14 cellular contexts compared by ENCODE assay signal in the genomic region with DNA sequence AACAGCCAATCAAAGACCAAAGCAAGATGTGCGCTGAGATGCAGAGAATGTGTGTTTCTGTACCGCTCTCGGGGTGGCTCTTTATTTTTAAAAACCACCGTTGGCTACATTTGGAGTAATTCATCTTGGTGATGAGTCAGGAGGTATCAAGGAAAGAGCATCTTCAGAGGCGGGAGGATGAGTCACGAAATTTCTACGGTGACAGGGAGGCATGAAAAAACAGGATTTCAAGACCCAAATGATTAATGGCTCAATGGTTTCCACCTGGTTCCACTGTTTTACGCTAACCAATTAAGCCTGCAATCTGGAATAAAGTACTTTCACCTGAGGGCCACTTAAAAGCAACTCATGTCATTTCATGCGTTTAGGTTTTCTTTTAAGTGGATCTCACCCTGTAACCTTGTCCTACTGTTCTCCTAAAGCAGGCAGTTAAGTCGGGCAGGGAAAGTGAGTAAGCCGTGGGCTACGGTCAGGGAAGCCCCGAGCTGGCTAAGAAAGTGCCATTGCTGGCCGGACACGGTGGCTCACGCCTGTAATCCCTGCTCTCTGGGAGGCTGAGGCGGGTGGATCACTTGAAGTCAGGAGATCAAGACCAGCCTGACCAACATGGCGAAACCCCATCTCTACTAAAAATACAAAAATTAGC.
A peak's percentile ranks its signal among the peaks of the same experiment; 100 is the strongest.
DNase-seq lines count a peak whose midpoint lies in the region; ATAC-seq, FAIRE-seq and TF ChIP-seq lines count a peak whose summit lies in the region.
"Had no signal": no experiment of that assay in that cellular context is flagged by ENCODE, and none has a peak within 500 bp of the region (broad histone marks: within the 10 kb centered on the region; RNA-seq: fewer than 3 reads in every experiment).

No MANE protein-coding gene starts in this region.

- no peaks in the 10 kb centered on the region for H3K36me3 Mint-ChIP-seq in activated CD4-positive, alpha-beta memory T cell treated with anti-CD3 and anti-CD28 coated beads for 36 hours

- DNase-seq in AG09309 (ENCODE audit: low read depth), result peak; percentile 34
- DNase-seq in HK-2 (ENCODE audit: unreplicated experiment), result peak; percentile 63
- DNase-seq in RCC 7860 (ENCODE audit: low spot score), result peak; percentile 88
- DNase-seq in fibroblast of villous mesenchyme (ENCODE audit: low read depth), result peak; percentile 60
- no peak for DNase-seq in stimulated activated CD4-positive, alpha-beta T cell treated with anti-CD3 and anti-CD28 coated beads, Interleukin-4, amount 100 ng/mL, for 1 hour
- no peak for DNase-seq in mucosa of descending colon
- no peak for DNase-seq in activated CD4-positive, alpha-beta memory T cell treated with anti-CD3 and anti-CD28 coated beads for 36 hours
- DNase-seq: activated CD8-positive, alpha-beta memory T cell treated with anti-CD3 and anti-CD28 coated beads for 24 hours; Caco-2; gastrocnemius medialis; mesendoderm; NCI-H1694 treated with DMSO at 0.1 percent for 48 hours had no signal

- H3K4me3 Mint-ChIP-seq in activated CD4-positive, alpha-beta memory T cell treated with anti-CD3 and anti-CD28 coated beads for 36 hours, result no peak overlapping the region

- intact Hi-C loops in mucosa of descending colon (cut with DNase I, micrococcal nuclease), result no loop called here
- intact Hi-C loops in activated CD4-positive, alpha-beta memory T cell treated with anti-CD3 and anti-CD28 coated beads for 36 hours (cut with micrococcal nuclease), result no loop called here

- ATAC-seq in HG03571 (IDR thresholded peaks at IDR 0.05; ENCODE audit: unreplicated experiment), result no peak
- no peak for ATAC-seq in mucosa of descending colon
- ATAC-seq: gastrocnemius medialis had no signal

- TF ChIP-seq CTCF in AG09309 (IDR thresholded peaks at IDR 0.05; ENCODE audit: control insufficient read depth, insufficient read depth, low read depth, low read length, missing control alignments) (no peak), fibroblast of villous mesenchyme (IDR thresholded peaks at IDR 0.05; ENCODE audit: insufficient read depth, low read depth, low read length) (no peak), mucosa of descending colon (IDR thresholded peaks at IDR 0.05) (no peak)

- CTCF ChIA-PET in activated CD4-positive, alpha-beta memory T cell treated with anti-CD3 and anti-CD28 coated beads for 36 hours (lab: Charles Lee), result no interaction called here

- H3K4me1 Mint-ChIP-seq in activated CD4-positive, alpha-beta memory T cell treated with anti-CD3 and anti-CD28 coated beads for 36 hours (ENCODE audit: low read depth), result no peaks in the 10 kb centered on the region

- no peaks in the 10 kb centered on the region for H3K9me3 ChIP-seq in mucosa of descending colon
- H3K9me3 ChIP-seq: Caco-2, gastrocnemius medialis, SJSA1 had no signal

- no peak overlapping the region for H3K27ac Mint-ChIP-seq in activated CD4-positive, alpha-beta memory T cell treated with anti-CD3 and anti-CD28 coated beads for 36 hours

- no peaks in the 10 kb centered on the region for H3K9me3 Mint-ChIP-seq in activated CD4-positive, alpha-beta memory T cell treated with anti-CD3 and anti-CD28 coated beads for 36 hours

- FAIRE-seq in RCC 7860 (lab: Jason Lieb, UNC), result peak; percentile 96

- H3K27me3 Mint-ChIP-seq in activated CD4-positive, alpha-beta memory T cell treated with anti-CD3 and anti-CD28 coated beads for 36 hours, result peaks cover 3% of the 10 kb centered on the region

- POLR2A ChIA-PET in activated CD4-positive, alpha-beta memory T cell treated with anti-CD3 and anti-CD28 coated beads for 36 hours (lab: Charles Lee), result no interaction called here

- H3K4me1 ChIP-seq in mucosa of descending colon (ENCODE audit: low read depth), result no peaks in the 10 kb centered on the region
- H3K4me1 ChIP-seq: Caco-2, gastrocnemius medialis had no signal

- H3K4me3 ChIP-seq in AG09309 (ENCODE audit: control insufficient read depth, low read depth, low read length), result no peak overlapping the region
- H3K4me3 ChIP-seq in fibroblast of villous mesenchyme (ENCODE audit: low read depth, low read length), result no peak overlapping the region
- no peak overlapping the region for H3K4me3 ChIP-seq in mucosa of descending colon
- H3K4me3 ChIP-seq: gastrocnemius medialis, SJSA1 had no signal

- H3K36me3 ChIP-seq in mucosa of descending colon (ENCODE audit: low read depth), result no peaks in the 10 kb centered on the region
- H3K36me3 ChIP-seq: gastrocnemius medialis, SJSA1 had no signal

Comparison
In these comparisons a context has a peak if more than half of its experiments do, and no peak if none do; other contexts are left out.
1. DNase-seq: peak in AG09309 (single experiment), HK-2 (single experiment), RCC 7860 (single experiment) and fibroblast of villous mesenchyme (single experiment); none in stimulated activated CD4-positive, alpha-beta T cell treated with anti-CD3 and anti-CD28 coated beads, Interleukin-4, amount 100 ng/mL, for 1 hour (single experiment), mucosa of descending colon (0 of 3) and activated CD4-positive, alpha-beta memory T cell treated with anti-CD3 and anti-CD28 coated beads for 36 hours (single experiment).